ENCODE assay signal across 18 cellular contexts in genomic region chr19:43455321-43456113, GRCh38. TPM values are rescaled to one million over a fixed set of nuclear protein-coding genes. Genes with fewer than 3 reads are reported as not detected.
A peak's percentile ranks its signal among the peaks of the same experiment; 100 is the strongest.
DNase-seq lines count a peak whose midpoint lies in the region; ATAC-seq and TF ChIP-seq lines count a peak whose summit lies in the region.
"Had no signal": no experiment of that assay in that cellular context is flagged by ENCODE, and none has a peak within 500 bp of the region (broad histone marks: within the 10 kb centered on the region; RNA-seq: fewer than 3 reads in every experiment).

No MANE protein-coding gene starts in this region.

- DNase-seq in NCI-H1417 (lab: John Stamatoyannopoulos, UW) (peak in 2 of 3 experiments; percentile 29 to 72), NCI-H1417 treated with DMSO at 0.1 percent for 48 hours (lab: John Stamatoyannopoulos, UW) (no peak), NOMO-1 (lab: John Stamatoyannopoulos, UW; ENCODE audit: unreplicated experiment in 2 of 2) (peak; percentile 27 to 63), epithelial cell of esophagus (ENCODE audit: low read depth) (peak; percentile 62), prostate gland (ENCODE audit: low spot score) (peak; percentile 79), foreskin keratinocyte (no peak), iPS-NIHi7 (ENCODE audit: extremely low spot score) (no peak)
- DNase-seq: 8988T; activated CD4-positive, alpha-beta T cell treated with anti-CD3 and anti-CD28 coated beads, Interleukin-2, amount 50 U/mL, for 4 hours; activated T-cell treated with anti-CD3 and anti-CD28 coated beads, Interleukin-2, amount 50 U/mL, for 48 hours; CD4-positive, alpha-beta T cell; EL; right cardiac atrium; stimulated activated CD4-positive, alpha-beta T cell treated with anti-CD3 and anti-CD28 coated beads, Interleukin-2, amount 100 ng/mL, for 24 hours had no signal

- intact Hi-C loops in prostate gland (cut with DNase I) = no loop called here

- TF ChIP-seq POLR2A in prostate gland (IDR thresholded peaks at IDR 0.05) = no peak

- no peaks in the 10 kb centered on the region for H3K9me3 ChIP-seq in prostate gland

- WGBS in prostate gland = 22% methylated on average over 10 of the region's 10 CpGs

- ATAC-seq in foreskin keratinocyte (no peak), GM21528 (IDR thresholded peaks at IDR 0.05; ENCODE audit: low FRiP score, unreplicated experiment) (no peak)
- ATAC-seq: right cardiac atrium had no signal

- peak overlapping the region; percentile 82 to 85 for H3K27ac ChIP-seq in prostate gland
- H3K27ac ChIP-seq in foreskin keratinocyte = no peak overlapping the region
- H3K27ac ChIP-seq: SJSA1 had no signal

- peaks cover 3% of the 10 kb centered on the region for H3K4me1 ChIP-seq in prostate gland (replicated peaks)
- peaks cover 32% of the 10 kb centered on the region for H3K4me1 ChIP-seq in foreskin keratinocyte

- no peaks in the 10 kb centered on the region for H3K36me3 ChIP-seq in prostate gland
- H3K36me3 ChIP-seq: SJSA1 had no signal

- TF ChIP-seq CTCF in epithelial cell of esophagus (IDR thresholded peaks at IDR 0.05; ENCODE audit: insufficient read depth, low read depth, low read length, missing control alignments) = no peak
- no peak for TF ChIP-seq CTCF in prostate gland (IDR thresholded peaks at IDR 0.05)
- no peak for TF ChIP-seq CTCF in foreskin keratinocyte (conservative IDR thresholded peaks at IDR 0.05)

- H3K27me3 ChIP-seq in prostate gland (replicated peaks; ENCODE audit: insufficient read depth) = no peaks in the 10 kb centered on the region
- H3K27me3 ChIP-seq in foreskin keratinocyte = no peaks in the 10 kb centered on the region
- H3K27me3 ChIP-seq: SJSA1 had no signal

- no peak overlapping the region for H3K4me3 ChIP-seq in epithelial cell of esophagus (ENCODE audit: low read length)
- no peak overlapping the region for H3K4me3 ChIP-seq in prostate gland
- H3K4me3 ChIP-seq: SJSA1 had no signal

RNA-seq across cellular contexts. Expression of gene LYPD3, which starts 9.9 kb away (rescaled TPM):
- total RNA-seq in prostate gland = 10 to 100 TPM in 1 of 2 donors, 1 to 10 TPM in 1; 9.8 to 27.6 TPM
- total RNA-seq in foreskin keratinocyte = 16.3 and 18.0 TPM in 2 replicates
- polyA plus RNA-seq in foreskin keratinocyte = 31.8 and 43.1 TPM in 2 replicates

RNA-seq across cellular contexts. Expression of gene TEX101, which starts 40.8 kb away (rescaled TPM):
- total RNA-seq in prostate gland (10 to 100 TPM in 1 of 2 donors, not detected in 1; 26.0 TPM), foreskin keratinocyte (not detected in 2 replicates)
- polyA plus RNA-seq in foreskin keratinocyte = not detected in 2 replicates
- total RNA-seq: CD4-positive, alpha-beta T cell; H1; lung microvascular endothelial cell; right cardiac atrium; SJSA1 had no signal
- polyA plus RNA-seq: right cardiac atrium had no signal

RNA-seq across cellular contexts. Expression of gene PHLDB3, which starts 49.0 kb away (rescaled TPM):
- total RNA-seq in prostate gland (10 to 100 TPM; 43.5 to 54.5 TPM), foreskin keratinocyte (14.8 and 15.4 TPM in 2 replicates)
- polyA plus RNA-seq in foreskin keratinocyte = 9.8 and 11.2 TPM in 2 replicates

Comparison
In these comparisons a context has a peak if more than half of its experiments do, and no peak if none do; other contexts are left out.
1. DNase-seq: peak in NCI-H1417 (2 of 3), NOMO-1 (2 of 2), epithelial cell of esophagus (single experiment) and prostate gland (single experiment); none in NCI-H1417 treated with DMSO at 0.1 percent for 48 hours (single experiment), foreskin keratinocyte (0 of 2) and iPS-NIHi7 (single experiment).